In genomic region chr12:109443794-109444193, GRCh38 we compare ENCODE assay signal across 16 cellular contexts. TPM values are rescaled to one million over a fixed set of nuclear protein-coding genes. Genes with fewer than 3 reads are reported as not detected.
DNase-seq lines count a peak whose midpoint lies in the region; ATAC-seq and TF ChIP-seq lines count a peak whose summit lies in the region.
"Had no signal": no experiment of that assay in that cellular context is flagged by ENCODE, and none has a peak within 500 bp of the region (broad histone marks: within the 10 kb centered on the region; RNA-seq: fewer than 3 reads in every experiment).

No MANE protein-coding gene starts in this region.

- ATAC-seq in heart left ventricle (peak in 3 of 4 donors; percentile 78 to 84 (median 82)), psoas muscle (peak in 3 of 4 donors; percentile 32 to 69 (median 54))

- no peaks in the 10 kb centered on the region for H3K9me3 ChIP-seq in heart left ventricle
- H3K9me3 ChIP-seq in psoas muscle: no peaks in the 10 kb centered on the region

- DNase-seq in AG10803 (ENCODE audit: low read depth) (peak; percentile 61), NCI-H2171 treated with DMSO at 0.1 percent for 48 hours (lab: John Stamatoyannopoulos, UW) (peak; percentile 62), heart left ventricle (peak in 1 of 5 donors; percentile 48), psoas muscle (no peak), C1 segment of cervical spinal cord (lab: John Stamatoyannopoulos, UW) (no peak), dorsolateral prefrontal cortex (no peak), mucosa of gallbladder (ENCODE audit: low spot score) (no peak), GM10266 (ENCODE audit: extremely low spot score) (no peak)
- DNase-seq: cerebellar nuclear complex; foreskin fibroblast; left colon; NCI-H1436; NCI-H446; SIG-M5; stimulated activated naive CD4-positive, alpha-beta T cell had no signal

- H3K4me1 ChIP-seq in heart left ventricle (peaks cover 0 to 34% (median 10%) of the 10 kb centered on the region in 12 donors), psoas muscle (no peaks in the 10 kb centered on the region)
- H3K4me1 ChIP-seq: parathyroid adenoma had no signal

- TF ChIP-seq POLR2A in heart left ventricle (IDR thresholded peaks at IDR 0.05): no peak

- WGBS in heart left ventricle, 4 donors: 44 to 64% (median 57%) methylated on average over 5 of the region's 5 CpGs
- WGBS in psoas muscle, 3 donors: 45 to 77% (median 59%) methylated on average over 5 of the region's 5 CpGs

- TF ChIP-seq CTCF in AG10803 (conservative IDR thresholded peaks at IDR 0.05; ENCODE audit: low read length): peak; percentile 23
- peak in 7 of 12 donors; percentile 8 to 42 (median 17) for TF ChIP-seq CTCF in heart left ventricle (IDR thresholded peaks at IDR 0.05)
- no peak for TF ChIP-seq CTCF in psoas muscle (IDR thresholded peaks at IDR 0.05)
- no peak for TF ChIP-seq CTCF in dorsolateral prefrontal cortex (IDR thresholded peaks at IDR 0.05 in 54 of 56, conservative IDR thresholded peaks at IDR 0.05 in 2 of 56; ENCODE audit: low read depth in 1 of 56, partially characterized antibody in 56 of 56)
- no peak for TF ChIP-seq CTCF in GM10266 (IDR thresholded peaks at IDR 0.05; ENCODE audit: control insufficient read depth, insufficient read depth, low read depth, missing control alignments)

- no peaks in the 10 kb centered on the region for H3K27me3 ChIP-seq in heart left ventricle
- H3K27me3 ChIP-seq in psoas muscle (ENCODE audit: insufficient read depth in 3 of 3, low read length in 2 of 3): no peaks in the 10 kb centered on the region
- H3K27me3 ChIP-seq in dorsolateral prefrontal cortex: no peaks in the 10 kb centered on the region

- intact Hi-C loops in heart left ventricle (cut with DNase I) (no loop called here), psoas muscle (cut with DNase I) (no loop called here), dorsolateral prefrontal cortex (cut with DNase I) (no loop called here)

- H3K36me3 ChIP-seq in heart left ventricle (peaks cover 0 to 60% (median 33%) of the 10 kb centered on the region in 9 donors), psoas muscle (ENCODE audit: insufficient read depth in 1 of 2, low read depth in 1 of 2) (peaks cover 3 to 40% of the 10 kb centered on the region in 2 donors)

- H3K4me3 ChIP-seq in AG10803 (ENCODE audit: low read length): no peak overlapping the region
- no peak overlapping the region for H3K4me3 ChIP-seq in heart left ventricle
- no peak overlapping the region for H3K4me3 ChIP-seq in psoas muscle
- no peak overlapping the region for H3K4me3 ChIP-seq in dorsolateral prefrontal cortex

- peak overlapping the region in 9 of 12 donors; percentile 26 to 65 (median 57) for H3K27ac ChIP-seq in heart left ventricle
- H3K27ac ChIP-seq in psoas muscle: no peak overlapping the region
- no peak overlapping the region for H3K27ac ChIP-seq in dorsolateral prefrontal cortex
- H3K27ac ChIP-seq: parathyroid adenoma had no signal

RNA-seq across cellular contexts. Expression of gene KCTD10, which starts 33.3 kb away (rescaled TPM):
- total RNA-seq in heart left ventricle (10 to 100 TPM; 20.8 to 52.3 (median 37.1) TPM), psoas muscle (10 to 100 TPM; 13.0 to 21.8 (median 17.9) TPM), dorsolateral prefrontal cortex (10 to 100 TPM; 32.1 to 62.5 (median 42.9) TPM), mucosa of gallbladder (58.1 TPM)
- polyA plus RNA-seq in heart left ventricle (10 to 100 TPM in 1 of 2 donors, 1 to 10 TPM in 1; 9.5 to 47.6 TPM), psoas muscle (10 to 100 TPM in 2 of 3 donors, 1 to 10 TPM in 1; 7.4 to 16.0 (median 11.6) TPM)

RNA-seq across cellular contexts. Expression of gene UBE3B, which starts 33.6 kb away (rescaled TPM):
- 10 to 100 TPM; 45.7 to 82.7 (median 53.8) TPM for total RNA-seq in heart left ventricle
- polyA plus RNA-seq in heart left ventricle: 10 to 100 TPM; 19.1 to 24.4 TPM
- total RNA-seq in psoas muscle: 10 to 100 TPM; 41.7 to 50.8 (median 46.3) TPM
- 10 to 100 TPM; 13.5 to 45.0 (median 14.4) TPM for polyA plus RNA-seq in psoas muscle
- 10 to 100 TPM; 39.2 to 68.5 (median 52.9) TPM for total RNA-seq in dorsolateral prefrontal cortex
- 48.5 TPM for total RNA-seq in mucosa of gallbladder

Comparison
In these comparisons a context has a peak if more than half of its experiments do, and no peak if none do; other contexts are left out.
1. DNase-seq: peak in AG10803 (single experiment) and NCI-H2171 treated with DMSO at 0.1 percent for 48 hours (single experiment); none in psoas muscle (0 of 2), C1 segment of cervical spinal cord (0 of 14), dorsolateral prefrontal cortex (0 of 10), mucosa of gallbladder (single experiment) and GM10266 (single experiment).
2. CTCF ChIP-seq: peak in AG10803 (single experiment) and heart left ventricle (7 of 12); none in psoas muscle (single experiment), dorsolateral prefrontal cortex (0 of 56) and GM10266 (single experiment).
3. H3K27ac ChIP-seq: peak in heart left ventricle (9 of 12); none in psoas muscle (single experiment) and dorsolateral prefrontal cortex (0 of 59).